In genomic region chr4:1793940-1794808, GRCh38 we compare ENCODE assay signal across 9 cellular contexts. TPM values are rescaled to one million over a fixed set of nuclear protein-coding genes. Genes with fewer than 3 reads are reported as not detected.
DNase-seq lines count a peak whose midpoint lies in the region; ATAC-seq and TF ChIP-seq lines count a peak whose summit lies in the region.
"Had no signal": no experiment of that assay in that cellular context is flagged by ENCODE, and none has a peak within 500 bp of the region (broad histone marks: within the 10 kb centered on the region; RNA-seq: fewer than 3 reads in every experiment).

No MANE protein-coding gene starts in this region.

- WGBS in gastroesophageal sphincter (ENCODE audit: low coverage in 1 of 2), 2 donors: no CpG with 5 or more reads among the region's 101 CpGs

- H3K9me3 ChIP-seq in RWPE2 (ENCODE audit: severe bottlenecking) (no peaks in the 10 kb centered on the region), gastroesophageal sphincter (no peaks in the 10 kb centered on the region)

- ATAC-seq in GM18511 (IDR thresholded peaks at IDR 0.05; ENCODE audit: unreplicated experiment) (peak; percentile 11), RWPE2 (ENCODE audit: low read depth) (no peak), gastroesophageal sphincter (peak; percentile 13), HG03039 (IDR thresholded peaks at IDR 0.05; ENCODE audit: unreplicated experiment) (no peak), GM21723 (IDR thresholded peaks at IDR 0.05; ENCODE audit: unreplicated experiment) (no peak), HG02981 (IDR thresholded peaks at IDR 0.05; ENCODE audit: unreplicated experiment) (no peak)

- H3K36me3 ChIP-seq in RWPE2 (ENCODE audit: low read depth) (no peaks in the 10 kb centered on the region), gastroesophageal sphincter (no peaks in the 10 kb centered on the region)

- H3K4me1 ChIP-seq in RWPE2 (ENCODE audit: insufficient read depth, poor library complexity, severe bottlenecking) (peaks cover 12% of the 10 kb centered on the region), gastroesophageal sphincter (peaks cover 0 to 29% (median 17%) of the 10 kb centered on the region in 3 donors)

- TF ChIP-seq EP300 in gastroesophageal sphincter (IDR thresholded peaks at IDR 0.05): no peak

- no peak for DNase-seq in RWPE2 (ENCODE audit: low spot score)
- no peak for DNase-seq in skeletal muscle cell (ENCODE audit: low read depth)
- DNase-seq in NCI-H2196 (lab: John Stamatoyannopoulos, UW; ENCODE audit: unreplicated experiment): no peak

- H3K27ac ChIP-seq in RWPE2 (ENCODE audit: poor library complexity, severe bottlenecking): no peak overlapping the region
- H3K27ac ChIP-seq in gastroesophageal sphincter: no peak overlapping the region
- H3K27ac ChIP-seq: epithelial cell of prostate had no signal

- no peak for TF ChIP-seq POLR2A in gastroesophageal sphincter (IDR thresholded peaks at IDR 0.05)

- H3K27me3 ChIP-seq in RWPE2 (ENCODE audit: insufficient read depth, poor library complexity, severe bottlenecking) (peaks cover 13% of the 10 kb centered on the region), gastroesophageal sphincter (peaks cover 70% of the 10 kb centered on the region)

- TF ChIP-seq CTCF in RWPE2 (IDR thresholded peaks at IDR 0.05; ENCODE audit: poor library complexity, severe bottlenecking): no peak
- no peak for TF ChIP-seq CTCF in gastroesophageal sphincter (IDR thresholded peaks at IDR 0.05)

- H3K4me3 ChIP-seq in RWPE2 (ENCODE audit: severe bottlenecking) (peak overlapping the region; percentile 81), gastroesophageal sphincter (peak overlapping the region in 1 of 2 donors; percentile 57), skeletal muscle cell (ENCODE audit: low read depth, low read length) (peak overlapping the region; percentile 44)

RNA-seq across cellular contexts. Expression of gene FGFR3, which starts 1.1 kb away (rescaled TPM):
- 10 to 100 TPM in 1 of 4 donors, 1 to 10 TPM in 3; 1.4 to 17.7 (median 1.8) TPM for total RNA-seq in gastroesophageal sphincter

Comparison
In these comparisons a context has a peak if more than half of its experiments do, and no peak if none do; other contexts are left out.
1. ATAC-seq: peak in GM18511 (single experiment) and gastroesophageal sphincter (single experiment); none in RWPE2 (single experiment), HG03039 (single experiment), GM21723 (single experiment) and HG02981 (single experiment).